ENCODE assay signal across 8 cellular contexts in the genomic region with DNA sequence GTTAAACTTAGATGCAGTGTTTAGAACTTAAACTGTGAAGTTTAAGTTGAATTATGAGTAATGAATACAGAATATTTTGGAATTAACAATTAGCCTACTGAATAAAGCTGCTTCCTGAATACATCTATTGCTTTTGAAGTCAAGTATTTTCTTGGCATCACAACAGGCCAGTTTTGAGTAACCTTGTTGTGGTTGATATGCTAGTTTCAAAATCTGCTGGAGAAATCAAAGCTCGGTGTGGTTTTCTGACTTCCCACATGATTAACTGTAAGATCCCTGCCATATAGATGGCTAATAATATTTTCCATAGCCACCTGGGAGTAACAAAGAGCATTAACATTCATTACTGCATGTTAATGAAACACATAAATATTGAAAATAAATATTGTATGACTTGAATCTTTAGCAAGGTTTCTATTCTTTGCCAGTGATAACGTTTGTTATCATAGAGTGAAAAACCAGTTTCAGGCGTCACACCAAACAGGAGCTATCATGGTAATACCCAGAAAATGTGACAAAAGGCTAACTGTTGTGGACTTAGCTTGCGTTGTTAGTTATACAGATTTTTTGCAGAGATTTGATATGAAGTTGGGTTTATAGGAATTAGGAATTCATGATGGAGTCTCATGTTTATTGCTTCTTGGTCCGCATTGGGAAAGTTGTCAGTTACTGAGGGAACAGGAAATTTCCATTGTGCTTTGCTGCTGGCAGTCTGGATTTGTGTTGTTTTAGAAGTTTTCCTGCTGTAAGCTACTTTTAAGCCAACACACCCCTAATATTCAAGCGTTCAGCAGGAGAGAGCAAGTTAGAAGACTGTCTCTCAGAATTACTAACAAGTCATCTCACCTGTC. TPM values are rescaled to one million over a fixed set of nuclear protein-coding genes. Genes with fewer than 3 reads are reported as not detected.
DNase-seq lines count a peak whose midpoint lies in the region; ATAC-seq and TF ChIP-seq lines count a peak whose summit lies in the region.

No MANE protein-coding gene starts in this region.

- H3K18ac ChIP-seq in mesenchymal stem cell (ENCODE audit: low read depth in 1 of 2, low read length in 2 of 2) = no peak overlapping the region

- H4K8ac ChIP-seq in mesenchymal stem cell (ENCODE audit: low read length) = no peak overlapping the region

- H4K91ac ChIP-seq in mesenchymal stem cell (ENCODE audit: low read length) = no peak overlapping the region

- no peak overlapping the region for H3K14ac ChIP-seq in mesenchymal stem cell (ENCODE audit: low read length in 2 of 2)

- H3K36me3 Mint-ChIP-seq in activated CD4-positive, alpha-beta T cell treated with anti-CD3 and anti-CD28 coated beads for 36 hours (ENCODE audit: low read depth) = no peaks in the 10 kb centered on the region
- H3K36me3 Mint-ChIP-seq in activated CD4-positive, alpha-beta T cell treated with anti-CD3 and anti-CD28 coated beads, Interleukin-2, amount 10 ng/mL, durations not matched to agents 7 days and 5 days (ENCODE audit: low read depth) = no peaks in the 10 kb centered on the region
- H3K36me3 Mint-ChIP-seq in brain = peaks cover 9% of the 10 kb centered on the region
- H3K36me3 Mint-ChIP-seq in natural killer cell = no peaks in the 10 kb centered on the region

- H3K9ac ChIP-seq in mesenchymal stem cell (ENCODE audit: low read length) = peak overlapping the region; percentile 84

- H3K27ac ChIP-seq in mesenchymal stem cell (ENCODE audit: low read length, poor library complexity, severe bottlenecking) = no peak overlapping the region
- peak overlapping the region; percentile 69 to 91 (median 81) for H3K27ac ChIP-seq in tibial nerve
- H3K27ac ChIP-seq in RWPE1 = no peak overlapping the region

- TF ChIP-seq EP300 in tibial nerve (IDR thresholded peaks at IDR 0.05) = no peak

- no peak overlapping the region for H3K4ac ChIP-seq in mesenchymal stem cell (ENCODE audit: low read depth in 1 of 2, low read length in 2 of 2)

- no peak overlapping the region for H3K4me3 Mint-ChIP-seq in activated CD4-positive, alpha-beta T cell treated with anti-CD3 and anti-CD28 coated beads for 36 hours
- H3K4me3 Mint-ChIP-seq in activated CD4-positive, alpha-beta T cell treated with anti-CD3 and anti-CD28 coated beads, Interleukin-2, amount 10 ng/mL, durations not matched to agents 7 days and 5 days = no peak overlapping the region
- peak overlapping the region in 3 of 5 experiments; percentile 29 to 75 (median 69) for H3K4me3 Mint-ChIP-seq in brain
- H3K4me3 Mint-ChIP-seq in natural killer cell = no peak overlapping the region

- peak overlapping the region; percentile 73 for H2BK120ac ChIP-seq in mesenchymal stem cell (ENCODE audit: low read depth, low read length)

- H3K9me3 ChIP-seq in mesenchymal stem cell (ENCODE audit: control insufficient read depth, low read length) (no peaks in the 10 kb centered on the region), tibial nerve (no peaks in the 10 kb centered on the region)

- H3K4me3 ChIP-seq in mesenchymal stem cell (ENCODE audit: insufficient read depth in 1 of 2, low read depth in 1 of 2, low read length in 2 of 2) (peak overlapping the region in 1 of 2 experiments; percentile 66), tibial nerve (peak overlapping the region in 3 of 4 donors; percentile 3 to 32 (median 10))

- H3K4me1 Mint-ChIP-seq in activated CD4-positive, alpha-beta T cell treated with anti-CD3 and anti-CD28 coated beads for 36 hours = peaks cover 19% of the 10 kb centered on the region
- H3K4me1 Mint-ChIP-seq in activated CD4-positive, alpha-beta T cell treated with anti-CD3 and anti-CD28 coated beads, Interleukin-2, amount 10 ng/mL, durations not matched to agents 7 days and 5 days = peaks cover 20% of the 10 kb centered on the region
- peaks cover 80% of the 10 kb centered on the region for H3K4me1 Mint-ChIP-seq in brain
- no peaks in the 10 kb centered on the region for H3K4me1 Mint-ChIP-seq in natural killer cell

- 63% methylated on average over 5 of the region's 6 CpGs for WGBS in mesenchymal stem cell
- WGBS in tibial nerve, 2 donors = 22 to 24% methylated on average over 6 of the region's 6 CpGs

- no peak overlapping the region for H2AK5ac ChIP-seq in mesenchymal stem cell (ENCODE audit: low read length, severe bottlenecking)

- H2BK15ac ChIP-seq in mesenchymal stem cell (ENCODE audit: low read depth, poor library complexity, severe bottlenecking) = no peak overlapping the region

- peaks cover 28% of the 10 kb centered on the region for H3K79me1 ChIP-seq in mesenchymal stem cell (replicated peaks; ENCODE audit: low read length, poor library complexity, severe bottlenecking)

- POLR2A ChIA-PET in activated CD4-positive, alpha-beta T cell treated with anti-CD3 and anti-CD28 coated beads for 36 hours (lab: Charles Lee) = interaction anchor here (0.6 kb wide), 1 partner anchor 517 kb away, joined by 3 read pairs; no protein-coding TSS in a partner anchor
- POLR2A ChIA-PET in activated CD4-positive, alpha-beta T cell treated with anti-CD3 and anti-CD28 coated beads, Interleukin-2, amount 10 ng/mL, durations not matched to agents 7 days and 5 days (lab: Charles Lee) = no interaction called here
- POLR2A ChIA-PET in RWPE1 (lab: Yijun Ruan, JAX; ENCODE audit: low non-redundant PET) = no interaction called here

- no peaks in the 10 kb centered on the region for H3K27me3 ChIP-seq in mesenchymal stem cell (ENCODE audit: control insufficient read depth in 1 of 2, insufficient read depth in 1 of 2, low read length in 2 of 2)
- H3K27me3 ChIP-seq in tibial nerve = no peaks in the 10 kb centered on the region

- H3K27me3 Mint-ChIP-seq in activated CD4-positive, alpha-beta T cell treated with anti-CD3 and anti-CD28 coated beads for 36 hours = peaks cover 3% of the 10 kb centered on the region
- H3K27me3 Mint-ChIP-seq in activated CD4-positive, alpha-beta T cell treated with anti-CD3 and anti-CD28 coated beads, Interleukin-2, amount 10 ng/mL, durations not matched to agents 7 days and 5 days = peaks cover 14% of the 10 kb centered on the region
- H3K27me3 Mint-ChIP-seq in brain = no peaks in the 10 kb centered on the region
- peaks cover 9 to 26% of the 10 kb centered on the region in 2 donors for H3K27me3 Mint-ChIP-seq in natural killer cell (ENCODE audit: low read depth in 2 of 2)

- no peak overlapping the region for H3K27ac Mint-ChIP-seq in activated CD4-positive, alpha-beta T cell treated with anti-CD3 and anti-CD28 coated beads for 36 hours
- H3K27ac Mint-ChIP-seq in activated CD4-positive, alpha-beta T cell treated with anti-CD3 and anti-CD28 coated beads, Interleukin-2, amount 10 ng/mL, durations not matched to agents 7 days and 5 days = no peak overlapping the region
- H3K27ac Mint-ChIP-seq in brain (peak overlapping the region in 3 of 5 experiments; percentile 73 to 85 (median 76)), natural killer cell (no peak overlapping the region)

- H2BK12ac ChIP-seq in mesenchymal stem cell (ENCODE audit: low read length in 2 of 2) = no peak overlapping the region

- H2BK5ac ChIP-seq in mesenchymal stem cell (ENCODE audit: low read depth, low read length, poor library complexity, severe bottlenecking) = no peak overlapping the region

- ATAC-seq in activated CD4-positive, alpha-beta T cell treated with anti-CD3 and anti-CD28 coated beads for 36 hours = peak; percentile 39
- no peak for ATAC-seq in natural killer cell

- no peaks in the 10 kb centered on the region for H3K9me3 Mint-ChIP-seq in activated CD4-positive, alpha-beta T cell treated with anti-CD3 and anti-CD28 coated beads for 36 hours (ENCODE audit: low read depth)
- peaks cover 2% of the 10 kb centered on the region for H3K9me3 Mint-ChIP-seq in activated CD4-positive, alpha-beta T cell treated with anti-CD3 and anti-CD28 coated beads, Interleukin-2, amount 10 ng/mL, durations not matched to agents 7 days and 5 days
- H3K9me3 Mint-ChIP-seq in brain = no peaks in the 10 kb centered on the region
- H3K9me3 Mint-ChIP-seq in natural killer cell = no peaks in the 10 kb centered on the region

- no peak for DNase-seq in activated CD4-positive, alpha-beta T cell treated with anti-CD3 and anti-CD28 coated beads for 36 hours
- no peak for DNase-seq in activated CD4-positive, alpha-beta T cell treated with anti-CD3 and anti-CD28 coated beads, Interleukin-2, amount 10 ng/mL, durations not matched to agents 7 days and 5 days
- peak; percentile 45 for DNase-seq in mesenchymal stem cell
- DNase-seq in tibial nerve (ENCODE audit: low spot score in 2 of 2) = no peak
- DNase-seq in natural killer cell = no peak
- no peak for DNase-seq in RWPE1 (ENCODE audit: low spot score)
- no peak for DNase-seq in NCI-H526 treated with DMSO at 0.1 percent for 48 hours (lab: John Stamatoyannopoulos, UW)

- CTCF ChIA-PET in activated CD4-positive, alpha-beta T cell treated with anti-CD3 and anti-CD28 coated beads for 36 hours (lab: Charles Lee) = interaction anchor here (0.8 to 2.4 kb wide), 3 partner anchors 9 to 384 kb away, joined by 3 to 11 read pairs (median 3); no protein-coding TSS in a partner anchor
- CTCF ChIA-PET in activated CD4-positive, alpha-beta T cell treated with anti-CD3 and anti-CD28 coated beads, Interleukin-2, amount 10 ng/mL, durations not matched to agents 7 days and 5 days (lab: Charles Lee) = interaction anchor here (0.6 to 1.5 kb wide), 3 partner anchors 10 to 265 kb away, joined by 3 to 6 read pairs (median 4); no protein-coding TSS in a partner anchor
- CTCF ChIA-PET in RWPE1 (lab: Yijun Ruan, JAX) = interaction anchor here (0.6 kb wide), 1 partner anchor 221 kb away, joined by 3 read pairs; no protein-coding TSS in a partner anchor

- no peak overlapping the region for H2AFZ ChIP-seq in mesenchymal stem cell (ENCODE audit: low read depth, low read length)

- no peak for TF ChIP-seq POLR2A in tibial nerve (IDR thresholded peaks at IDR 0.05)

- H3K36me3 ChIP-seq in mesenchymal stem cell (ENCODE audit: control insufficient read depth in 1 of 2, insufficient read depth in 2 of 2, low read depth in 1 of 2, low read length in 2 of 2) (peaks cover 3 to 4% of the 10 kb centered on the region in 2 experiments), tibial nerve (no peaks in the 10 kb centered on the region)

- TF ChIP-seq CTCF in brain (conservative IDR thresholded peaks at IDR 0.05) = no peak
- TF ChIP-seq CTCF in tibial nerve (IDR thresholded peaks at IDR 0.05) = no peak
- TF ChIP-seq CTCF in natural killer cell (IDR thresholded peaks at IDR 0.05) = no peak
- no peak for TF ChIP-seq CTCF in RWPE1 (conservative IDR thresholded peaks at IDR 0.05; ENCODE audit: low read depth)

- no peak overlapping the region for H3K4me2 ChIP-seq in mesenchymal stem cell (ENCODE audit: low read length, poor library complexity, severe bottlenecking)

- intact Hi-C loops in activated CD4-positive, alpha-beta T cell treated with anti-CD3 and anti-CD28 coated beads for 36 hours (cut with DNase I, micrococcal nuclease) = no loop called here
- intact Hi-C loops in natural killer cell (cut with micrococcal nuclease) = no loop called here

- H3K23ac ChIP-seq in mesenchymal stem cell (ENCODE audit: low read length in 2 of 2) = no peak overlapping the region

- H3K4me1 ChIP-seq in mesenchymal stem cell (ENCODE audit: control insufficient read depth, insufficient read depth, low read depth, low read length) = peaks cover 10% of the 10 kb centered on the region
- peaks cover 4 to 66% (median 18%) of the 10 kb centered on the region in 4 donors for H3K4me1 ChIP-seq in tibial nerve

RNA-seq across cellular contexts. Expression of gene PPFIBP1, which starts 32.1 kb away (rescaled TPM):
- total RNA-seq in activated CD4-positive, alpha-beta T cell treated with anti-CD3 and anti-CD28 coated beads for 36 hours = 10 to 100 TPM; 14.9 to 15.6 TPM
- total RNA-seq in activated CD4-positive, alpha-beta T cell treated with anti-CD3 and anti-CD28 coated beads, Interleukin-2, amount 10 ng/mL, durations not matched to agents 7 days and 5 days = 1 to 10 TPM; 7.7 to 8.6 TPM
- 7.9 TPM for polyA plus RNA-seq in brain (ENCODE audit: insufficient read depth, low read depth, low replicate concordance)
- 47.8 TPM for polyA plus RNA-seq in mesenchymal stem cell (2013, experiment 1 of 2)
- polyA plus RNA-seq in mesenchymal stem cell (2013, experiment 2 of 2) = 46.7 TPM
- total RNA-seq in tibial nerve (100 to 1,000 TPM in 1 of 4 donors, 10 to 100 TPM in 3; 56.9 to 110 (median 72.5) TPM), natural killer cell (1 to 10 TPM in 2 of 3 donors, under 1 TPM in 1; 0.73 to 1.6 (median 1.4) TPM)

Comparison
In these comparisons a context has a peak if more than half of its experiments do, and no peak if none do; other contexts are left out.
1. H3K27ac Mint-ChIP-seq: peak in brain (3 of 5); none in activated CD4-positive, alpha-beta T cell treated with anti-CD3 and anti-CD28 coated beads for 36 hours (single experiment), activated CD4-positive, alpha-beta T cell treated with anti-CD3 and anti-CD28 coated beads, Interleukin-2, amount 10 ng/mL, durations not matched to agents 7 days and 5 days (single experiment) and natural killer cell (0 of 2).
2. H3K4me3 Mint-ChIP-seq: peak in brain (3 of 5); none in activated CD4-positive, alpha-beta T cell treated with anti-CD3 and anti-CD28 coated beads for 36 hours (single experiment), activated CD4-positive, alpha-beta T cell treated with anti-CD3 and anti-CD28 coated beads, Interleukin-2, amount 10 ng/mL, durations not matched to agents 7 days and 5 days (single experiment) and natural killer cell (single experiment).
3. H3K27ac ChIP-seq: peak in tibial nerve (4 of 4); none in mesenchymal stem cell (single experiment) and RWPE1 (single experiment).